Comparison of ENCODE assay signal across 22 cellular contexts in genomic region chr11:134944131-134944530, GRCh38.
"Had no signal": no experiment of that assay in that cellular context is flagged by ENCODE, and none has a peak within 500 bp of the region (broad histone marks: within the 10 kb centered on the region; RNA-seq: fewer than 3 reads in every experiment).

No MANE protein-coding gene starts in this region.

- H3K4me3 ChIP-seq: left ventricle myocardium inferior, lung, neural progenitor cell, pancreas, prostate gland, skin epidermis, suprapubic skin, thoracic aorta, tibial nerve, vagina had no signal

- H3K36me3 ChIP-seq: left ventricle myocardium inferior, neural progenitor cell, pancreas, prostate gland, suprapubic skin, thoracic aorta, tibial nerve, vagina had no signal

- DNase-seq: islet precursor cell; left ventricle myocardium inferior; mesendoderm; naive B cell; natural killer cell; nephron progenitor cell; pancreas; retina; right cardiac atrium; stimulated activated CD4-positive, alpha-beta T cell treated with anti-CD3 and anti-CD28 coated beads, Interleukin-12 subunit alpha, Interleukin-12 subunit beta, amount 100 ng/mL, for 4 hours; stimulated activated CD4-positive, alpha-beta T cell treated with anti-CD3 and anti-CD28 coated beads, Interleukin-15, amount 100 ng/mL, for 24 hours; stimulated activated CD4-positive, alpha-beta T cell treated with anti-CD3 and anti-CD28 coated beads, Interleukin-2, amount 100 ng/mL, for 24 hours; stimulated activated CD4-positive, alpha-beta T cell treated with anti-CD3 and anti-CD28 coated beads, Interleukin-4, amount 100 ng/mL, for 1 hour; stimulated activated naive CD4-positive, alpha-beta T cell had no signal

- H3K9me3 ChIP-seq: left ventricle myocardium inferior, pancreas, prostate gland, suprapubic skin, thoracic aorta, tibial nerve, vagina had no signal

- H3K4me1 ChIP-seq: pancreas, prostate gland, suprapubic skin, vagina had no signal

- H3K27ac ChIP-seq: left ventricle myocardium inferior, neural progenitor cell, pancreas, prostate gland, skin epidermis, suprapubic skin, thoracic aorta, tibial nerve, vagina had no signal

- H3K27me3 ChIP-seq: neural progenitor cell, pancreas, suprapubic skin, tibial nerve, vagina had no signal
